Comparison of ENCODE assay signal across 33 cellular contexts in the genomic region with DNA sequence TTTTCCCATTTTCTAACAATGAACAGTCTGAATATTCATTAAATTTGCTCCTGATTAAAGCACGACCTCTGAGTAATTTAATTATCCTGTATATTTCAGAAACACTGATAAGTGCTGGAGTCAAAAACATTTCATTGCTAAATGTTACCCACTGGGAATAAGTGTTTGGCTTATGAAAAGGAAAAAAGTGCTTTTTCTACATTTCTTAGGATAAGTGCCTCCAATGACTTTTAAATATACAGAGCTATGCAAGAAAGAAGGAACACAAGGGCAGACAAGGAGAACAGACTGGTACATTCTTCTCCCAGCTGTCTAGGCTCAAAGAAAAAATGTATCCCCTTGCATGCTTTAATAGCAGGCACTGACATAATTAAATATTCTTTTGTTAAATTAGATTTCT. TPM values are rescaled to one million over a fixed set of nuclear protein-coding genes. Genes with fewer than 3 reads are reported as not detected.
"Had no signal": no experiment of that assay in that cellular context is flagged by ENCODE, and none has a peak within 500 bp of the region (broad histone marks: within the 10 kb centered on the region; RNA-seq: fewer than 3 reads in every experiment).

No MANE protein-coding gene starts in this region.

- H3K27me3 Mint-ChIP-seq: natural killer cell treated with Interleukin-12 subunit alpha and Interleukin-12 subunit beta and Interleukin-15 and Interleukin-18, amount 100 ng/mL, for 72 hours; stimulated activated naive B cell treated with anti-CD40 and anti-IgM and Interleukin-4, amounts not matched to agents 10 μg/mL and 1 μg/mL and 100 μg/mL, for 72 hours; stimulated activated naive CD8-positive, alpha-beta T cell treated with anti-CD3 and anti-CD28 coated beads, Interleukin-15, Interleukin-2, amounts not matched to agents 100 ng/mL and 50 ng/mL, for 24 hours had no signal

- H3K27ac Mint-ChIP-seq: naive thymus-derived CD8-positive, alpha-beta T cell; natural killer cell treated with Interleukin-12 subunit alpha and Interleukin-12 subunit beta and Interleukin-15 and Interleukin-18, amount 100 ng/mL, for 72 hours; nephron progenitor cell; stimulated activated effector memory CD8-positive, alpha-beta T cell treated with anti-CD3 and anti-CD28 coated beads, Interleukin-12 subunit alpha, Interleukin-12 subunit beta, amount 100 ng/mL, for 72 hours; stimulated activated naive B cell treated with anti-CD40 and anti-IgM and Interleukin-4, amounts not matched to agents 10 μg/mL and 1 μg/mL and 100 μg/mL, for 72 hours; stimulated activated naive CD8-positive, alpha-beta T cell treated with anti-CD3 and anti-CD28 coated beads, Interleukin-15, Interleukin-2, amounts not matched to agents 100 ng/mL and 50 ng/mL, for 24 hours had no signal

- H3K4me3 Mint-ChIP-seq: naive thymus-derived CD8-positive, alpha-beta T cell; natural killer cell treated with Interleukin-12 subunit alpha and Interleukin-12 subunit beta and Interleukin-15 and Interleukin-18, amount 100 ng/mL, for 72 hours; nephron progenitor cell; neural crest cell; stimulated activated effector memory CD8-positive, alpha-beta T cell treated with anti-CD3 and anti-CD28 coated beads, Interleukin-12 subunit alpha, Interleukin-12 subunit beta, amount 100 ng/mL, for 72 hours; stimulated activated naive B cell treated with anti-CD40 and anti-IgM and Interleukin-4, amounts not matched to agents 10 μg/mL and 1 μg/mL and 100 μg/mL, for 72 hours; stimulated activated naive CD8-positive, alpha-beta T cell treated with anti-CD3 and anti-CD28 coated beads, Interleukin-15, Interleukin-2, amounts not matched to agents 100 ng/mL and 50 ng/mL, for 24 hours had no signal

- ATAC-seq: naive thymus-derived CD8-positive, alpha-beta T cell; natural killer cell treated with Interleukin-12 subunit alpha and Interleukin-12 subunit beta and Interleukin-15 and Interleukin-18, amount 100 ng/mL, for 72 hours; pancreas; right lobe of liver; stimulated activated effector memory CD8-positive, alpha-beta T cell treated with anti-CD3 and anti-CD28 coated beads, Interleukin-12 subunit alpha, Interleukin-12 subunit beta, amount 100 ng/mL, for 72 hours; stimulated activated naive B cell treated with anti-CD40 and anti-IgM and Interleukin-4, amounts not matched to agents 10 μg/mL and 1 μg/mL and 100 μg/mL, for 72 hours had no signal

- DNase-seq: naive thymus-derived CD8-positive, alpha-beta T cell; nephron progenitor cell; nucleus accumbens; pancreas; retina; right cardiac atrium; right lobe of liver; stimulated activated CD4-positive, alpha-beta T cell treated with anti-CD3 and anti-CD28 coated beads, Interleukin-15, amount 100 ng/mL, for 24 hours; stimulated activated CD4-positive, alpha-beta T cell treated with anti-CD3 and anti-CD28 coated beads, Interleukin-2, amount 100 ng/mL, for 24 hours; stimulated activated CD4-positive, alpha-beta T cell treated with anti-CD3 and anti-CD28 coated beads, Interleukin-2, amount 100 ng/mL, for 48 hours; stimulated activated CD4-positive, alpha-beta T cell treated with anti-CD3 and anti-CD28 coated beads, Interleukin-4, amount 100 ng/mL, for 24 hours; stimulated activated naive B cell treated with anti-CD40 and anti-IgM and Interleukin-4, amounts not matched to agents 10 μg/mL and 1 μg/mL and 100 μg/mL, for 72 hours; stimulated activated naive CD4-positive, alpha-beta T cell treated with Interleukin-2 at 50 U/mL for 16 hours; stomach; thyroid gland; trophoblast cell; upper lobe of left lung had no signal

- H3K9me3 ChIP-seq: neutrophil, pancreas, prostate gland, right lobe of liver, stomach, thoracic aorta, thyroid gland, tibial nerve, upper lobe of left lung, vagina had no signal

- H3K4me1 ChIP-seq: pancreas, prostate gland, right lobe of liver, stomach, thyroid gland, tibial nerve, upper lobe of left lung, vagina had no signal

- H3K4me3 ChIP-seq: pancreas, prostate gland, right lobe of liver, skin epidermis, stomach, thoracic aorta, thyroid gland, tibial nerve, upper lobe of left lung, vagina had no signal

- H3K4me1 Mint-ChIP-seq: naive thymus-derived CD8-positive, alpha-beta T cell; nephron progenitor cell; neural crest cell; stimulated activated effector memory CD8-positive, alpha-beta T cell treated with anti-CD3 and anti-CD28 coated beads, Interleukin-12 subunit alpha, Interleukin-12 subunit beta, amount 100 ng/mL, for 72 hours; stimulated activated naive B cell treated with anti-CD40 and anti-IgM and Interleukin-4, amounts not matched to agents 10 μg/mL and 1 μg/mL and 100 μg/mL, for 72 hours had no signal

- H3K27ac ChIP-seq: neutrophil, pancreas, prostate gland, right lobe of liver, skin epidermis, stomach, thoracic aorta, thyroid gland, tibial nerve, upper lobe of left lung, vagina had no signal

- H3K36me3 Mint-ChIP-seq: naive thymus-derived CD8-positive, alpha-beta T cell; natural killer cell treated with Interleukin-12 subunit alpha and Interleukin-12 subunit beta and Interleukin-15 and Interleukin-18, amount 100 ng/mL, for 72 hours; stimulated activated effector memory CD8-positive, alpha-beta T cell treated with anti-CD3 and anti-CD28 coated beads, Interleukin-12 subunit alpha, Interleukin-12 subunit beta, amount 100 ng/mL, for 72 hours; stimulated activated naive B cell treated with anti-CD40 and anti-IgM and Interleukin-4, amounts not matched to agents 10 μg/mL and 1 μg/mL and 100 μg/mL, for 72 hours had no signal

- H3K27me3 ChIP-seq: neutrophil, pancreas, right lobe of liver, thyroid gland, tibial nerve, upper lobe of left lung, vagina had no signal

- H3K36me3 ChIP-seq: neutrophil, pancreas, prostate gland, right lobe of liver, stomach, thoracic aorta, thyroid gland, tibial nerve, upper lobe of left lung, vagina had no signal

- H3K9me3 Mint-ChIP-seq: nephron progenitor cell; neural crest cell; stimulated activated naive B cell treated with anti-CD40 and anti-IgM and Interleukin-4, amounts not matched to agents 10 μg/mL and 1 μg/mL and 100 μg/mL, for 72 hours; stimulated activated naive CD8-positive, alpha-beta T cell treated with anti-CD3 and anti-CD28 coated beads, Interleukin-15, Interleukin-2, amounts not matched to agents 100 ng/mL and 50 ng/mL, for 24 hours had no signal

RNA-seq across cellular contexts. Expression of a gene that starts 32.3 kb away (rescaled TPM):
- total RNA-seq: naive thymus-derived CD8-positive, alpha-beta T cell; natural killer cell treated with Interleukin-12 subunit alpha and Interleukin-12 subunit beta and Interleukin-15 and Interleukin-18, amount 100 ng/mL, for 72 hours; neural crest cell; omental fat pad; osteocyte; posterior vena cava; prostate gland; pulmonary artery endothelial cell; right lobe of liver; subcutaneous adipose tissue; thoracic aorta; tibial nerve; upper lobe of left lung; ureter; vagina had no signal
- polyA plus RNA-seq: naive thymus-derived CD8-positive, alpha-beta T cell; pancreas had no signal
